In genomic region chr2:5562865-5563264, GRCh38 we compare ENCODE assay signal across 16 cellular contexts.
"Had no signal": no experiment of that assay in that cellular context is flagged by ENCODE, and none has a peak within 500 bp of the region (broad histone marks: within the 10 kb centered on the region; RNA-seq: fewer than 3 reads in every experiment).

No MANE protein-coding gene starts in this region.

- H2AFZ ChIP-seq: hepatocyte had no signal

- FAIRE-seq: kidney had no signal

- H3K79me2 ChIP-seq: hepatocyte had no signal

- H3K4me3 ChIP-seq: coronary artery, dorsolateral prefrontal cortex, hepatocyte, left ventricle myocardium inferior, lower lobe of right lung, right atrium auricular region, smooth muscle cell, tibial artery had no signal

- DNase-seq: dorsolateral prefrontal cortex; effector CD8-positive, alpha-beta T cell; foreskin melanocyte; head of caudate nucleus; kidney; left cardiac atrium; left ventricle myocardium inferior; lower lobe of right lung; midbrain; stimulated activated CD4-positive, alpha-beta T cell treated with anti-CD3 and anti-CD28 coated beads, Interleukin-2, amount 100 ng/mL, for 48 hours; stimulated activated CD8-positive, alpha-beta memory T cell treated with anti-CD3 and anti-CD28 coated beads, Interleukin-4, amount 100 ng/mL, for 48 hours; tibial artery had no signal

- H3K4me1 ChIP-seq: left ventricle myocardium inferior, lower lobe of right lung, right atrium auricular region had no signal

- H3K36me3 ChIP-seq: left ventricle myocardium inferior, lower lobe of right lung, right atrium auricular region, tibial artery had no signal

- H3K27me3 ChIP-seq: hepatocyte, right atrium auricular region, tibial artery had no signal

- H3K9me3 ChIP-seq: left ventricle myocardium inferior, lower lobe of right lung, right atrium auricular region, tibial artery had no signal

- H3K4me2 ChIP-seq: hepatocyte, smooth muscle cell had no signal

- H3K27ac ChIP-seq: coronary artery, dorsolateral prefrontal cortex, hepatocyte, left ventricle myocardium inferior, lower lobe of right lung, right atrium auricular region, tibial artery had no signal
